Comparison of ENCODE assay signal across 2 cellular contexts in genomic region chr19:40622773-40623075, GRCh38.
TF ChIP-seq lines count a peak whose summit lies in the region.

No MANE protein-coding gene starts in this region.

TF ChIP-seq in A549, 52 proteins besides CTCF, POLR2A, EP300 and RAD21:
- TF ChIP-seq HMGXB4 (CRISPR knock-in tag; IDR thresholded peaks at IDR 0.05; ENCODE audit: borderline replicate concordance) (no peak), HES2 (IDR thresholded peaks at IDR 0.05) (no peak), SMC3 (IDR thresholded peaks at IDR 0.05) (no peak), ATOH8 (CRISPR knock-in tag; IDR thresholded peaks at IDR 0.05; ENCODE audit: low read depth) (no peak), HDAC2 (IDR thresholded peaks at IDR 0.05) (no peak), ESRRA (IDR thresholded peaks at IDR 0.05; ENCODE audit: borderline replicate concordance, low read length) (no peak), ZC3H11A (IDR thresholded peaks at IDR 0.05) (no peak), JUNB (IDR thresholded peaks at IDR 0.05) (no peak), HEYL (CRISPR knock-in tag; IDR thresholded peaks at IDR 0.05) (no peak), HOXA7 (CRISPR knock-in tag; IDR thresholded peaks at IDR 0.05) (no peak), E2F6 (IDR thresholded peaks at IDR 0.05; ENCODE audit: borderline replicate concordance, low read depth) (no peak), ZSCAN20 (CRISPR knock-in tag; IDR thresholded peaks at IDR 0.05) (no peak), REST (IDR thresholded peaks at IDR 0.05) (no peak), KDM5A (IDR thresholded peaks at IDR 0.05) (no peak), PBX3 (IDR thresholded peaks at IDR 0.05) (no peak), FOXS1 (CRISPR knock-in tag; IDR thresholded peaks at IDR 0.05) (no peak), MYC (IDR thresholded peaks at IDR 0.05; ENCODE audit: borderline replicate concordance, low read length) (no peak), SREBF2 (IDR thresholded peaks at IDR 0.05) (no peak)

TF ChIP-seq in HCT116, 20 proteins besides CTCF, POLR2A, EP300 and RAD21 (continued from another document):
- no peak for TF ChIP-seq SP1 (IDR thresholded peaks at IDR 0.05; ENCODE audit: low read depth)
- TF ChIP-seq ZBTB33 (IDR thresholded peaks at IDR 0.05; ENCODE audit: extremely low read depth, insufficient replicate concordance, low read length): no peak
- TF ChIP-seq SIN3A (IDR thresholded peaks at IDR 0.05; ENCODE audit: low read depth): no peak
- TF ChIP-seq TCF7L2 (IDR thresholded peaks at IDR 0.05; ENCODE audit: borderline replicate concordance, extremely low read depth, insufficient read depth, insufficient read length): no peak
- TF ChIP-seq EGR1 (IDR thresholded peaks at IDR 0.05; ENCODE audit: low read depth): no peak
- TF ChIP-seq REST (IDR thresholded peaks at IDR 0.05; ENCODE audit: low read depth): no peak
- no peak for TF ChIP-seq FOSL1 (IDR thresholded peaks at IDR 0.05; ENCODE audit: low read depth)
- TF ChIP-seq CBX3 (IDR thresholded peaks at IDR 0.05; ENCODE audit: low read depth): no peak
- TF ChIP-seq ELF1 (IDR thresholded peaks at IDR 0.05; ENCODE audit: borderline replicate concordance, low read depth): no peak
